9 cellular contexts compared by ENCODE assay signal in the genomic region with DNA sequence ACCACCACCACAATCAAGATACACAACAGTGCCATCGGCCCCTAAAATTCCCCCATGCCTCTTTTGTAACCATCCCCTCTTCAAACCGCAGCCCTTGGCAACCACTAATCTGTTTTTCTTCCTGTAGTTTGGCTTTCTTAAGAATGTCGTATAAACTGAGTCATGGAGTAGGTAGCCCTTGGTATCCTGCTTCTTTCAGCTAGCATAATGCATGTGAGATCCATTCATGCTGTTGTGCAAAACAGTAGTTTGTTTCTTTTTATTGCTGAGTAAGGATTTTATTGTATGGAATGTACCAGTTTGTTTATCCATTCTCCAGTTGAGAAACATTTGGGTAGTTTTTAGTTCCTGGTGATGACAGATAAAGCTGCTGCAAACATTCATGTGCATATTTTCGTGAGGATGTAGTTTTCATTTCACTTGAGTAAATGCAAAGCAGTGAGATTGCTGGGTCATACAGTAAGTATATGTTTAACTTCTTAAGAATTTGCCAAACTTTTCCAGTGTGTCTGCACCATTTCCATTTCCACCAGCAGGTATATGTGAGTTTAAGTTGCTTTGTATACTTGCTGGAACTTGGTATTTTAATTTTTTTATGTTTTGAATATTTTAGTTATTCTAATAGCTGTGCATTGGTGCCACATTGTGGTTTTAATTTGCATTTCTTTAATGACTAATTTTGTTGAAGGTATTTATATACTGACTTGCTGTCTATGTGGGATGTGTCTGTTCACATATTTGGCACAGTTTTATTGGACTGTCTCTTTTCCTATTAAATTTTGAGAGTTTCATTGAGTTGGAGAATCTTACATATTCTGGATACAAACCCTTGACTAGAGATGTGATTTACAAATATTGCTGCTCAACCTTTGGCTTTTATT.
DNase-seq lines count a peak whose midpoint lies in the region; ATAC-seq, FAIRE-seq and TF ChIP-seq lines count a peak whose summit lies in the region.
"Had no signal": no experiment of that assay in that cellular context is flagged by ENCODE, and none has a peak within 500 bp of the region (broad histone marks: within the 10 kb centered on the region; RNA-seq: fewer than 3 reads in every experiment).

No MANE protein-coding gene starts in this region.

- peak; percentile 61 for FAIRE-seq in islet of Langerhans (lab: Jason Lieb, UNC)
- FAIRE-seq: pancreas had no signal

- no peaks in the 10 kb centered on the region for H3K27me3 Mint-ChIP-seq in mesothelial cell of epicardium (ENCODE audit: low read depth)

- H3K4me1 Mint-ChIP-seq in mesothelial cell of epicardium = no peaks in the 10 kb centered on the region

- ATAC-seq in GM18502 (IDR thresholded peaks at IDR 0.05; ENCODE audit: poor library complexity, unreplicated experiment) (peak; percentile 53), HG02759 (IDR thresholded peaks at IDR 0.05; ENCODE audit: unreplicated experiment) (peak; percentile 64)
- ATAC-seq: pancreas had no signal

- no peak overlapping the region for H3K4me3 Mint-ChIP-seq in mesothelial cell of epicardium

- H3K36me3 Mint-ChIP-seq in mesothelial cell of epicardium = no peaks in the 10 kb centered on the region

- H3K9me3 Mint-ChIP-seq in mesothelial cell of epicardium = peaks cover 25% of the 10 kb centered on the region

- no peak for TF ChIP-seq CTCF in mesothelial cell of epicardium (IDR thresholded peaks at IDR 0.05; ENCODE audit: unreplicated experiment)

- DNase-seq in RKO (ENCODE audit: low spot score) = peak; percentile 36
- DNase-seq in DMS153 treated with DMSO at 0.1 percent for 48 hours (lab: John Stamatoyannopoulos, UW; ENCODE audit: unreplicated experiment) = no peak
- no peak for DNase-seq in SHP77 treated with DMSO at 0.1 percent for 48 hours (lab: John Stamatoyannopoulos, UW)
- DNase-seq in stimulated activated naive CD4-positive, alpha-beta T cell treated with Interleukin-2 at 50 U/mL for 16 hours (lab: John Stamatoyannopoulos, UW) = no peak
- no peak for DNase-seq in mesothelial cell of epicardium (ENCODE audit: low spot score in 2 of 2, unreplicated experiment in 2 of 2)
- DNase-seq: pancreas had no signal

- no peak overlapping the region for H3K27ac Mint-ChIP-seq in mesothelial cell of epicardium
